18 cellular contexts compared by ENCODE assay signal in the genomic region with DNA sequence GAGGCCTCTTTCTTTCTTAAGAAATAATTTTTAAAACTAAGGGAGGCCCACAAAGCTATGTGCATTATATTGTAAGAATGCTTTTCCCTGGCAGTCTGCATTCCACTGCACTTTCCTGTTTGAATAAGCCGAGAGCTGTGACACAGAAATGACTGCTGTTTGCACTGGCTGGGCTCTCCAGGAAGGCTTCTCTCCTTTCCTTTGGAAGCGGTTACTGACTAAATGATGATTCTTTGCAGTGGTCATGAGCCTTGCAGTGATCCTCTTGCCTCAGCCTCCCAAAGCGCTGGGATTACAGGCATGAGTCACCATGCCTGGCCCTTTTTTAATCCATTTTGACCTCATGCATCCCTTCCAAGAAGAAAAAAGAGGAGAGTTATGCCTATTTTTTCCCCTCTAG.
DNase-seq lines count a peak whose midpoint lies in the region; ATAC-seq and TF ChIP-seq lines count a peak whose summit lies in the region.
"Had no signal": no experiment of that assay in that cellular context is flagged by ENCODE, and none has a peak within 500 bp of the region (broad histone marks: within the 10 kb centered on the region; RNA-seq: fewer than 3 reads in every experiment).

No MANE protein-coding gene starts in this region.

- ATAC-seq in GM21381 (IDR thresholded peaks at IDR 0.05; ENCODE audit: unreplicated experiment) = no peak
- ATAC-seq: gastroesophageal sphincter, natural killer cell, psoas muscle had no signal

- H3K4me1 ChIP-seq in Peyer's patch = no peaks in the 10 kb centered on the region
- H3K4me1 ChIP-seq: gastroesophageal sphincter, lower lobe of right lung, psoas muscle had no signal

- TF ChIP-seq CTCF in Peyer's patch (IDR thresholded peaks at IDR 0.05) = no peak

- TF ChIP-seq POLR2A in Peyer's patch (IDR thresholded peaks at IDR 0.05) = no peak

- no peaks in the 10 kb centered on the region for H3K36me3 ChIP-seq in Peyer's patch
- H3K36me3 ChIP-seq: cardiac muscle cell, gastroesophageal sphincter, lower lobe of right lung had no signal

- H3K9me3 ChIP-seq in Peyer's patch = no peaks in the 10 kb centered on the region
- H3K9me3 ChIP-seq: gastroesophageal sphincter, lower lobe of right lung, psoas muscle had no signal

- no peak overlapping the region for H3K27ac ChIP-seq in Peyer's patch
- H3K27ac ChIP-seq: cardiac muscle cell, gastroesophageal sphincter, lower lobe of right lung, psoas muscle had no signal

- H3K4me3 ChIP-seq in Peyer's patch = no peak overlapping the region
- H3K4me3 ChIP-seq: cardiac muscle cell, gastroesophageal sphincter, lower lobe of right lung, psoas muscle had no signal

- H3K27me3 ChIP-seq in Peyer's patch = no peaks in the 10 kb centered on the region
- H3K27me3 ChIP-seq: cardiac muscle cell had no signal

- DNase-seq in Daoy (ENCODE audit: low read depth) (peak; percentile 80), HT1080 (ENCODE audit: low read depth) (peak; percentile 97), amniotic epithelial cell (ENCODE audit: low read depth) (peak; percentile 51), glomerular visceral epithelial cell (ENCODE audit: extremely low spot score) (peak; percentile 25), Peyer's patch (no peak), NCI-H2107 (lab: John Stamatoyannopoulos, UW) (no peak), C1 segment of cervical spinal cord (lab: John Stamatoyannopoulos, UW) (no peak)
- DNase-seq: activated CD8-positive, alpha-beta memory T cell treated with anti-CD3 and anti-CD28 coated beads, Interleukin-2, amount 50 U/mL, for 4 hours; activated naive CD4-positive, alpha-beta T cell treated with anti-CD3 and anti-CD28 coated beads, Interleukin-2, amount 10 ng/mL, durations not matched to agents 7 days and 5 days; effector memory CD4-positive, alpha-beta T cell; lower lobe of right lung; natural killer cell; NCI-H1930; NCI-H526 treated with DMSO at 0.1 percent for 48 hours; psoas muscle had no signal

Comparison
In these comparisons a context has a peak if more than half of its experiments do, and no peak if none do; other contexts are left out.
1. DNase-seq: peak in Daoy (single experiment), HT1080 (single experiment), amniotic epithelial cell (single experiment) and glomerular visceral epithelial cell (single experiment); none in Peyer's patch (0 of 3), NCI-H2107 (single experiment) and C1 segment of cervical spinal cord (0 of 14).